Comparison of ENCODE assay signal across 9 cellular contexts in the genomic region with DNA sequence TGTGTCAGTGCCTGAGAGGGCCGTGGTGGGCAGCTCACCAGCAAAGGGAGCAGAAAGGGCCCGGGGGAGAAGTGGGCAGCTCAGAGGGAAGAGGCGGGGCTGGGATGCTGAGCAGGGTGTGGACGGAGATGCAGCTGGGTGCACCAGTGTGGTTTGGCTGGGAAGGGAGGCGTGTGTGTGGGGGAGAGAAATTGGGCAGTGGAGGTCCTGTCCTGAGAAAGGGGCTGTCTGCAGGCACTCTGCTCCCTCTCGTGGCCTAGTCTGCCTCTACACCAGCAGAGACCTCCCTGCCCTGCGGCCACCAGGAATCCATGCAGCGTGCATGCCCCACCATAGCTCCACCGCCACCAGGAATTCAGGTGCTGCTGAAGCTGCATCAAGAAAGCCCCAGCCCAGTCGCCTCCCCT. TPM values are rescaled to one million over a fixed set of nuclear protein-coding genes. Genes with fewer than 3 reads are reported as not detected.
DNase-seq lines count a peak whose midpoint lies in the region; ATAC-seq and TF ChIP-seq lines count a peak whose summit lies in the region.
"Had no signal": no experiment of that assay in that cellular context is flagged by ENCODE, and none has a peak within 500 bp of the region (broad histone marks: within the 10 kb centered on the region; RNA-seq: fewer than 3 reads in every experiment).

No MANE protein-coding gene starts in this region.

- no peak for TF ChIP-seq POLR2A in HCT116 (IDR thresholded peaks at IDR 0.05; ENCODE audit: borderline replicate concordance, extremely low read depth, insufficient read depth, insufficient read length)

- peak; percentile 62 for ATAC-seq in HCT116
- ATAC-seq in lower lobe of right lung, result no peak
- no peak for ATAC-seq in GM21390 (IDR thresholded peaks at IDR 0.05; ENCODE audit: unreplicated experiment)

- CTCF ChIA-PET in HCT116 (lab: Charles Lee), result interaction anchor here (0.8 to 2.2 kb wide), 4 partner anchors 43 to 162 kb away, joined by 3 to 19 read pairs (median 5); no protein-coding TSS in a partner anchor

- H3K4me3 Mint-ChIP-seq in T-helper 2 cell treated with Interferon-gamma antibody and Interleukin-4, amounts not matched to agents 5 μg/mL and 100 μg/mL, for 36 hours, result no peak overlapping the region

- H3K9ac ChIP-seq in HCT116 (ENCODE audit: low read length), result no peak overlapping the region

- no peak overlapping the region for H3K27ac Mint-ChIP-seq in T-helper 2 cell treated with Interferon-gamma antibody and Interleukin-4, amounts not matched to agents 5 μg/mL and 100 μg/mL, for 36 hours

- H3K4me2 ChIP-seq in HCT116 (ENCODE audit: low read length), result no peak overlapping the region

- no peaks in the 10 kb centered on the region for H3K9me3 Mint-ChIP-seq in T-helper 2 cell treated with Interferon-gamma antibody and Interleukin-4, amounts not matched to agents 5 μg/mL and 100 μg/mL, for 36 hours

- peak; percentile 51 for TF ChIP-seq RAD21 in HCT116 (IDR thresholded peaks at IDR 0.05; ENCODE audit: low read depth)

- H3K27ac ChIP-seq in HCT116 (ENCODE audit: low read depth, low read length) (no peak overlapping the region), lower lobe of right lung (no peak overlapping the region)

- peaks cover 5% of the 10 kb centered on the region for H3K27me3 Mint-ChIP-seq in T-helper 2 cell treated with Interferon-gamma antibody and Interleukin-4, amounts not matched to agents 5 μg/mL and 100 μg/mL, for 36 hours (ENCODE audit: low read depth)

- H4K20me1 ChIP-seq in HCT116 (ENCODE audit: insufficient read depth), result no peaks in the 10 kb centered on the region

- no peaks in the 10 kb centered on the region for H3K79me2 ChIP-seq in HCT116 (ENCODE audit: insufficient read depth, low read length)

- TF ChIP-seq CTCF in HCT116 (IDR thresholded peaks at IDR 0.05 in 2 of 3, conservative IDR thresholded peaks at IDR 0.05 in 1 of 3; ENCODE audit: borderline replicate concordance in 1 of 3, insufficient read depth in 1 of 3, low read depth in 2 of 3, low read length in 2 of 3) (peak; percentile 8 to 56 (median 48); a peak in 4 of 6 replicates), lower lobe of right lung (IDR thresholded peaks at IDR 0.05) (peak; percentile 10)

- peaks cover 4% of the 10 kb centered on the region for H3K4me1 Mint-ChIP-seq in T-helper 2 cell treated with Interferon-gamma antibody and Interleukin-4, amounts not matched to agents 5 μg/mL and 100 μg/mL, for 36 hours (ENCODE audit: low read depth)

- no TSS peak for BruUV-seq in HCT116 (replicated peaks; lab: Mats Ljungman, UMichigan)

- no peaks in the 10 kb centered on the region for H3K9me3 ChIP-seq in HCT116 (ENCODE audit: control insufficient read depth in 1 of 2, insufficient read depth in 1 of 2, low read depth in 1 of 2, low read length in 2 of 2)
- H3K9me3 ChIP-seq in lower lobe of right lung, result no peaks in the 10 kb centered on the region

- POLR2A ChIA-PET in HCT116 (lab: Charles Lee), result no interaction called here

- no peaks in the 10 kb centered on the region for H3K9me2 ChIP-seq in HCT116 (ENCODE audit: insufficient read depth)

- DNase-seq in DMS 273 treated with DMSO at 0.1 percent for 48 hours (lab: John Stamatoyannopoulos, UW) (peak; percentile 10), HCT116 (ENCODE audit: low read depth, low spot score) (no peak), SW480 (ENCODE audit: low spot score) (peak; percentile 74), lower lobe of right lung (no peak), NCI-H2029 (lab: John Stamatoyannopoulos, UW) (no peak), NCI-H1417 (lab: John Stamatoyannopoulos, UW) (no peak)
- DNase-seq in T-helper 2 cell treated with Interferon-gamma antibody and Interleukin-4, amounts not matched to agents 5 μg/mL and 100 μg/mL, for 36 hours (ENCODE audit: low spot score), result no peak
- DNase-seq: caudate nucleus had no signal

- H3K4me3 ChIP-seq in HCT116 (replicated peaks in 1 of 2; ENCODE audit: low read depth in 1 of 2, low read length in 2 of 2), result no peak overlapping the region
- H3K4me3 ChIP-seq in lower lobe of right lung, result no peak overlapping the region

- no peaks in the 10 kb centered on the region for H3K36me3 ChIP-seq in HCT116 (ENCODE audit: control insufficient read depth in 1 of 2, insufficient read depth in 2 of 2, low read length in 2 of 2)
- H3K36me3 ChIP-seq in lower lobe of right lung, result no peaks in the 10 kb centered on the region

- intact Hi-C loops in HCT116 (cut with micrococcal nuclease), result loop anchor here (10.0 kb wide), 1 partner anchor 622 kb away; no protein-coding TSS in a partner anchor
- intact Hi-C loops in lower lobe of right lung (cut with DNase I), result no loop called here

- RAD21 ChIA-PET in HCT116 (lab: Charles Lee; ENCODE audit: low non-redundant PET in 1 of 2, low total read pairs in 2 of 2, uncharacterized antibody in 2 of 2, unreplicated experiment in 2 of 2), result interaction anchor here in 1 of 2 experiments (1.2 kb wide), 1 partner anchor 162 kb away, joined by 3 read pairs; no protein-coding TSS in a partner anchor

- H3K27me3 ChIP-seq in HCT116 (ENCODE audit: insufficient read depth, low read length) (no peaks in the 10 kb centered on the region), lower lobe of right lung (ENCODE audit: low read depth) (peaks cover 41% of the 10 kb centered on the region)

- H2AFZ ChIP-seq in HCT116 (ENCODE audit: low read depth, low read length, poor library complexity, severe bottlenecking), result no peak overlapping the region

- no peaks in the 10 kb centered on the region for H3K36me3 Mint-ChIP-seq in T-helper 2 cell treated with Interferon-gamma antibody and Interleukin-4, amounts not matched to agents 5 μg/mL and 100 μg/mL, for 36 hours (ENCODE audit: low read depth)

- H3K4me1 ChIP-seq in HCT116 (ENCODE audit: control insufficient read depth in 1 of 2, insufficient read depth in 2 of 2, low read length in 2 of 2), result peaks cover 0 to 5% of the 10 kb centered on the region in 2 experiments; a peak in 3 of 4 replicates
- peaks cover 22% of the 10 kb centered on the region for H3K4me1 ChIP-seq in lower lobe of right lung

TF ChIP-seq in HCT116, 20 proteins besides CTCF, POLR2A, EP300 and RAD21:
- TF ChIP-seq CBX3 (IDR thresholded peaks at IDR 0.05; ENCODE audit: low read depth) (no peak), FOSL1 (IDR thresholded peaks at IDR 0.05; ENCODE audit: low read depth) (no peak), SRF (IDR thresholded peaks at IDR 0.05; ENCODE audit: low read depth) (no peak), TCF7L2 (IDR thresholded peaks at IDR 0.05; ENCODE audit: borderline replicate concordance, extremely low read depth, insufficient read depth, insufficient read length) (no peak), CEBPB (IDR thresholded peaks at IDR 0.05; ENCODE audit: low read depth) (no peak)
- TF ChIP-seq, protein P1, sequence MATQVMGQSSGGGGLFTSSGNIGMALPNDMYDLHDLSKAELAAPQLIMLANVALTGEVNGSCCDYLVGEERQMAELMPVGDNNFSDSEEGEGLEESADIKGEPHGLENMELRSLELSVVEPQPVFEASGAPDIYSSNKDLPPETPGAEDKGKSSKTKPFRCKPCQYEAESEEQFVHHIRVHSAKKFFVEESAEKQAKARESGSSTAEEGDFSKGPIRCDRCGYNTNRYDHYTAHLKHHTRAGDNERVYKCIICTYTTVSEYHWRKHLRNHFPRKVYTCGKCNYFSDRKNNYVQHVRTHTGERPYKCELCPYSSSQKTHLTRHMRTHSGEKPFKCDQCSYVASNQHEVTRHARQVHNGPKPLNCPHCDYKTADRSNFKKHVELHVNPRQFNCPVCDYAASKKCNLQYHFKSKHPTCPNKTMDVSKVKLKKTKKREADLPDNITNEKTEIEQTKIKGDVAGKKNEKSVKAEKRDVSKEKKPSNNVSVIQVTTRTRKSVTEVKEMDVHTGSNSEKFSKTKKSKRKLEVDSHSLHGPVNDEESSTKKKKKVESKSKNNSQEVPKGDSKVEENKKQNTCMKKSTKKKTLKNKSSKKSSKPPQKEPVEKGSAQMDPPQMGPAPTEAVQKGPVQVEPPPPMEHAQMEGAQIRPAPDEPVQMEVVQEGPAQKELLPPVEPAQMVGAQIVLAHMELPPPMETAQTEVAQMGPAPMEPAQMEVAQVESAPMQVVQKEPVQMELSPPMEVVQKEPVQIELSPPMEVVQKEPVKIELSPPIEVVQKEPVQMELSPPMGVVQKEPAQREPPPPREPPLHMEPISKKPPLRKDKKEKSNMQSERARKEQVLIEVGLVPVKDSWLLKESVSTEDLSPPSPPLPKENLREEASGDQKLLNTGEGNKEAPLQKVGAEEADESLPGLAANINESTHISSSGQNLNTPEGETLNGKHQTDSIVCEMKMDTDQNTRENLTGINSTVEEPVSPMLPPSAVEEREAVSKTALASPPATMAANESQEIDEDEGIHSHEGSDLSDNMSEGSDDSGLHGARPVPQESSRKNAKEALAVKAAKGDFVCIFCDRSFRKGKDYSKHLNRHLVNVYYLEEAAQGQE (IDR thresholded peaks at IDR 0.05; ENCODE audit: low read depth), result no peak
- TF ChIP-seq, protein P2, sequence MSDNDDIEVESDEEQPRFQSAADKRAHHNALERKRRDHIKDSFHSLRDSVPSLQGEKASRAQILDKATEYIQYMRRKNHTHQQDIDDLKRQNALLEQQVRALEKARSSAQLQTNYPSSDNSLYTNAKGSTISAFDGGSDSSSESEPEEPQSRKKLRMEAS (IDR thresholded peaks at IDR 0.05), result no peak
- TF ChIP-seq, protein P3, sequence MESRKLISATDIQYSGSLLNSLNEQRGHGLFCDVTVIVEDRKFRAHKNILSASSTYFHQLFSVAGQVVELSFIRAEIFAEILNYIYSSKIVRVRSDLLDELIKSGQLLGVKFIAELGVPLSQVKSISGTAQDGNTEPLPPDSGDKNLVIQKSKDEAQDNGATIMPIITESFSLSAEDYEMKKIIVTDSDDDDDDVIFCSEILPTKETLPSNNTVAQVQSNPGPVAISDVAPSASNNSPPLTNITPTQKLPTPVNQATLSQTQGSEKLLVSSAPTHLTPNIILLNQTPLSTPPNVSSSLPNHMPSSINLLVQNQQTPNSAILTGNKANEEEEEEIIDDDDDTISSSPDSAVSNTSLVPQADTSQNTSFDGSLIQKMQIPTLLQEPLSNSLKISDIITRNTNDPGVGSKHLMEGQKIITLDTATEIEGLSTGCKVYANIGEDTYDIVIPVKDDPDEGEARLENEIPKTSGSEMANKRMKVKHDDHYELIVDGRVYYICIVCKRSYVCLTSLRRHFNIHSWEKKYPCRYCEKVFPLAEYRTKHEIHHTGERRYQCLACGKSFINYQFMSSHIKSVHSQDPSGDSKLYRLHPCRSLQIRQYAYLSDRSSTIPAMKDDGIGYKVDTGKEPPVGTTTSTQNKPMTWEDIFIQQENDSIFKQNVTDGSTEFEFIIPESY (IDR thresholded peaks at IDR 0.05; ENCODE audit: extremely low read depth, insufficient replicate concordance, low read length), result no peak

RNA-seq across cellular contexts. Expression of a gene that starts 6.4 kb away (rescaled TPM):
- total RNA-seq in HCT116 (2021; ENCODE audit: unreplicated experiment) (5.5 TPM), lower lobe of right lung (3.0 TPM)
- 3.4 and 4.6 TPM in 2 replicates for polyA plus RNA-seq in HCT116 (2012)

RNA-seq across cellular contexts. Expression of a gene that starts 41.7 kb away (rescaled TPM):
- total RNA-seq in HCT116 (2021; ENCODE audit: unreplicated experiment) (40.4 TPM), lower lobe of right lung (10.6 TPM)
- polyA plus RNA-seq in HCT116 (2012), result 30.8 and 33.5 TPM in 2 replicates

RNA-seq across cellular contexts. Expression of a gene that starts 46.1 kb away (rescaled TPM):
- total RNA-seq in HCT116 (2021; ENCODE audit: unreplicated experiment) (260 TPM), lower lobe of right lung (237 TPM)
- 613 and 656 TPM in 2 replicates for polyA plus RNA-seq in HCT116 (2012)

RNA-seq across cellular contexts. Expression of a gene that starts 58.1 kb away (rescaled TPM):
- 31.1 TPM for total RNA-seq in HCT116 (2021; ENCODE audit: unreplicated experiment)
- polyA plus RNA-seq in HCT116 (2012), result 37.8 and 43.3 TPM in 2 replicates
- 143 TPM for total RNA-seq in lower lobe of right lung

Comparison
In these comparisons a context has a peak if more than half of its experiments do, and no peak if none do; other contexts are left out.
1. DNase-seq: peak in DMS 273 treated with DMSO at 0.1 percent for 48 hours (single experiment) and SW480 (single experiment); none in HCT116 (single experiment), lower lobe of right lung (single experiment), NCI-H2029 (single experiment), T-helper 2 cell treated with Interferon-gamma antibody and Interleukin-4, amounts not matched to agents 5 μg/mL and 100 μg/mL, for 36 hours (single experiment) and NCI-H1417 (0 of 3).